36 cellular contexts compared by ENCODE assay signal in genomic region chr17:29772981-29773380, GRCh38.
"Had no signal": no experiment of that assay in that cellular context is flagged by ENCODE, and none has a peak within 500 bp of the region (broad histone marks: within the 10 kb centered on the region; RNA-seq: fewer than 3 reads in every experiment).

No MANE protein-coding gene starts in this region.

- H3K4me1 Mint-ChIP-seq: activated CD4-positive, alpha-beta memory T cell treated with anti-CD3 and anti-CD28 coated beads, Interleukin-2, amount 10 ng/mL, durations not matched to agents 7 days and 5 days; activated CD8-positive, alpha-beta memory T cell treated with anti-CD3 and anti-CD28 coated beads, Interleukin-2, amount 10 ng/mL, durations not matched to agents 7 days and 5 days; activated naive CD8-positive, alpha-beta T cell treated with anti-CD3 and anti-CD28 coated beads for 36 hours had no signal

- H3K9ac ChIP-seq: KMS-11 had no signal

- H3K27me3 ChIP-seq: body of pancreas, breast epithelium, Peyer's patch had no signal

- H3K4me3 ChIP-seq: body of pancreas, breast epithelium, Peyer's patch had no signal

- H3K9me3 ChIP-seq: body of pancreas, breast epithelium, Peyer's patch had no signal

- ATAC-seq: activated CD8-positive, alpha-beta memory T cell treated with anti-CD3 and anti-CD28 coated beads, Interleukin-2, amount 10 ng/mL, durations not matched to agents 7 days and 5 days; body of pancreas; PC-3; Right ventricle myocardium inferior; SK-N-SH treated with all-trans-retinoic acid at 6 μM for 48 hours had no signal

- H3K4me2 ChIP-seq: KMS-11 had no signal

- H3K36me3 Mint-ChIP-seq: activated naive CD8-positive, alpha-beta T cell treated with anti-CD3 and anti-CD28 coated beads for 36 hours had no signal

- H3K27ac ChIP-seq: body of pancreas, breast epithelium, KMS-11, Peyer's patch, RWPE1, VCaP had no signal

- DNase-seq: activated CD4-positive, alpha-beta memory T cell treated with anti-CD3 and anti-CD28 coated beads, Interleukin-2, amount 10 ng/mL, durations not matched to agents 7 days and 5 days; activated CD4-positive, alpha-beta T cell treated with anti-CD3 and anti-CD28 coated beads for 1 hour; activated CD4-positive, alpha-beta T cell treated with anti-CD3 and anti-CD28 coated beads for 48 hours; activated CD4-positive, CD25-positive, alpha-beta regulatory T cell; activated CD8-positive, alpha-beta memory T cell treated with anti-CD3 and anti-CD28 coated beads for 24 hours; activated CD8-positive, alpha-beta memory T cell treated with anti-CD3 and anti-CD28 coated beads, Interleukin-2, amount 10 ng/mL, durations not matched to agents 7 days and 5 days; activated CD8-positive, alpha-beta memory T cell treated with anti-CD3 and anti-CD28 coated beads, Interleukin-2, amount 50 U/mL, for 48 hours; activated effector memory CD4-positive, alpha-beta T cell treated with anti-CD3 and anti-CD28 coated beads, Interleukin-2, amount 50 U/mL, for 16 hours; activated naive CD4-positive, alpha-beta T cell; activated naive CD4-positive, alpha-beta T cell treated with anti-CD3 and anti-CD28 coated beads, Interleukin-2, amount 50 U/mL, for 16 hours; activated naive CD8-positive, alpha-beta T cell treated with anti-CD3 and anti-CD28 coated beads for 36 hours; activated T-cell treated with anti-CD3 and anti-CD28 coated beads, Interleukin-2, amount 50 U/mL, for 48 hours; amygdala; body of pancreas; MM.1S; MV-4-11; NCI-H1092; NCI-H1417 treated with DMSO at 0.1 percent for 48 hours; NCI-H187 treated with DMSO at 0.1 percent for 48 hours; NCI-H2081; NCI-H345; NCI-H524 treated with DMSO at 0.1 percent for 48 hours; PC-3; Peyer's patch; SIG-M5; SW 1271; T-helper 1 cell; T-helper 2 cell; T-helper 9 cell had no signal

- H3K4me1 ChIP-seq: body of pancreas, breast epithelium, Peyer's patch had no signal

- H3K27me3 Mint-ChIP-seq: activated CD4-positive, alpha-beta memory T cell treated with anti-CD3 and anti-CD28 coated beads, Interleukin-2, amount 10 ng/mL, durations not matched to agents 7 days and 5 days; activated CD8-positive, alpha-beta memory T cell treated with anti-CD3 and anti-CD28 coated beads, Interleukin-2, amount 10 ng/mL, durations not matched to agents 7 days and 5 days; activated naive CD8-positive, alpha-beta T cell treated with anti-CD3 and anti-CD28 coated beads for 36 hours had no signal

- H3K4me3 Mint-ChIP-seq: activated CD4-positive, alpha-beta memory T cell treated with anti-CD3 and anti-CD28 coated beads, Interleukin-2, amount 10 ng/mL, durations not matched to agents 7 days and 5 days; activated CD8-positive, alpha-beta memory T cell treated with anti-CD3 and anti-CD28 coated beads, Interleukin-2, amount 10 ng/mL, durations not matched to agents 7 days and 5 days; activated naive CD8-positive, alpha-beta T cell treated with anti-CD3 and anti-CD28 coated beads for 36 hours had no signal

- H3K27ac Mint-ChIP-seq: activated CD4-positive, alpha-beta memory T cell treated with anti-CD3 and anti-CD28 coated beads, Interleukin-2, amount 10 ng/mL, durations not matched to agents 7 days and 5 days; activated CD8-positive, alpha-beta memory T cell treated with anti-CD3 and anti-CD28 coated beads, Interleukin-2, amount 10 ng/mL, durations not matched to agents 7 days and 5 days; activated naive CD8-positive, alpha-beta T cell treated with anti-CD3 and anti-CD28 coated beads for 36 hours had no signal

- H3K36me3 ChIP-seq: breast epithelium, Peyer's patch had no signal

- FAIRE-seq: astrocyte had no signal

- H3K9me3 Mint-ChIP-seq: activated CD4-positive, alpha-beta memory T cell treated with anti-CD3 and anti-CD28 coated beads, Interleukin-2, amount 10 ng/mL, durations not matched to agents 7 days and 5 days; activated naive CD8-positive, alpha-beta T cell treated with anti-CD3 and anti-CD28 coated beads for 36 hours had no signal
